Comparison of ENCODE assay signal across 24 cellular contexts in genomic region chr5:41404757-41405156, GRCh38.
DNase-seq lines count a peak whose midpoint lies in the region; ATAC-seq, FAIRE-seq and TF ChIP-seq lines count a peak whose summit lies in the region.
"Had no signal": no experiment of that assay in that cellular context is flagged by ENCODE, and none has a peak within 500 bp of the region (broad histone marks: within the 10 kb centered on the region; RNA-seq: fewer than 3 reads in every experiment).

No MANE protein-coding gene starts in this region.

- no peak for TF ChIP-seq EP300 in A549 (IDR thresholded peaks at IDR 0.05)

- DNase-seq in A549 (ENCODE audit: low read depth in 1 of 2, low spot score in 1 of 2) (no peak), body of pancreas (peak in 1 of 4 donors; percentile 25), heart left ventricle (no peak), iris pigment epithelial cell (ENCODE audit: low read depth) (peak; percentile 32), NCI-H2171 (lab: John Stamatoyannopoulos, UW) (no peak), tibial artery (no peak), medulla oblongata (ENCODE audit: extremely low spot score) (no peak)
- DNase-seq: BE2C; CD4-positive, CD25-positive, alpha-beta regulatory T cell; COR-L47; DMS 273 treated with DMSO at 0.1 percent for 48 hours; DND-41; Karpas-422; MG63; NCI-H1048; NCI-H1436 treated with DMSO at 0.1 percent for 48 hours; NCI-H2029; NCI-H510A; NCI-H774; SIG-M5 had no signal

- H3K36me3 ChIP-seq in body of pancreas (replicated peaks in 1 of 2; ENCODE audit: insufficient read depth in 1 of 2, low read depth in 2 of 2) (no peaks in the 10 kb centered on the region), heart left ventricle (no peaks in the 10 kb centered on the region), tibial artery (no peaks in the 10 kb centered on the region)
- H3K36me3 ChIP-seq: BE2C, HAP-1, MG63 had no signal

- H3K9me3 ChIP-seq in A549 (peaks cover 2% of the 10 kb centered on the region; the same call in 1 of the 3 replicates), body of pancreas (no peaks in the 10 kb centered on the region), heart left ventricle (peaks cover 0 to 7% (median 0%) of the 10 kb centered on the region in 12 donors), tibial artery (peaks cover 0 to 5% (median 0%) of the 10 kb centered on the region in 3 donors)
- H3K9me3 ChIP-seq: BE2C, HAP-1, MG63 had no signal

- FAIRE-seq in A549 (lab: Jason Lieb, UNC) = peak; percentile 54
- FAIRE-seq: G401.6, HTR-8/SVneo had no signal

- H3K4me2 ChIP-seq in A549 = no peak overlapping the region

- no peak for TF ChIP-seq RAD21 in A549 (conservative IDR thresholded peaks at IDR 0.05 in 1 of 2, IDR thresholded peaks at IDR 0.05 in 1 of 2)

- TF ChIP-seq CTCF in A549 (IDR thresholded peaks at IDR 0.05) (no peak), body of pancreas (IDR thresholded peaks at IDR 0.05) (no peak), heart left ventricle (IDR thresholded peaks at IDR 0.05) (no peak), tibial artery (IDR thresholded peaks at IDR 0.05) (no peak)

- H3K27me3 ChIP-seq in body of pancreas (no peaks in the 10 kb centered on the region), heart left ventricle (no peaks in the 10 kb centered on the region), tibial artery (no peaks in the 10 kb centered on the region)
- H3K27me3 ChIP-seq: BE2C, MG63 had no signal

- POLR2A ChIA-PET in A549 (lab: Yijun Ruan, JAX) = no interaction called here

- H3K27ac ChIP-seq in A549 = peak overlapping the region; percentile 85 to 87
- peak overlapping the region in 1 of 4 donors; percentile 39 for H3K27ac ChIP-seq in body of pancreas
- H3K27ac ChIP-seq in heart left ventricle = peak overlapping the region; percentile 15 to 84 (median 76)
- no peak overlapping the region for H3K27ac ChIP-seq in tibial artery

- H3K4me1 ChIP-seq in A549 (peaks cover 61% of the 10 kb centered on the region), body of pancreas (peaks cover 40% of the 10 kb centered on the region), heart left ventricle (peaks cover 0 to 39% (median 11%) of the 10 kb centered on the region in 12 donors), tibial artery (no peaks in the 10 kb centered on the region)
- H3K4me1 ChIP-seq: BE2C, HAP-1 had no signal

- intact Hi-C loops in body of pancreas (cut with DNase I) (no loop called here), heart left ventricle (cut with DNase I) (loop anchor here in 1 of 10 donors (10.0 kb wide), 1 partner anchor 50 kb away; no protein-coding TSS in a partner anchor), tibial artery (cut with DNase I; ENCODE audit: low total_unique reads) (no loop called here)

- no peak overlapping the region for H3K4me3 ChIP-seq in A549
- no peak overlapping the region for H3K4me3 ChIP-seq in body of pancreas
- no peak overlapping the region for H3K4me3 ChIP-seq in heart left ventricle
- no peak overlapping the region for H3K4me3 ChIP-seq in tibial artery
- H3K4me3 ChIP-seq: HAP-1, MG63 had no signal

- TF ChIP-seq POLR2A in A549 (IDR thresholded peaks at IDR 0.05; ENCODE audit: low read length) (no peak), body of pancreas (IDR thresholded peaks at IDR 0.05) (no peak), heart left ventricle (IDR thresholded peaks at IDR 0.05) (no peak)

- CTCF ChIA-PET in A549 (lab: Yijun Ruan, JAX) = no interaction called here

- ATAC-seq in A549 (no peak), body of pancreas (peak; percentile 82), heart left ventricle (peak; percentile 95 to 97 (median 96)), GM19328 (IDR thresholded peaks at IDR 0.05; ENCODE audit: unreplicated experiment) (no peak)

TF ChIP-seq in A549, 52 proteins besides CTCF, POLR2A, EP300 and RAD21:
- no peak for TF ChIP-seq KDM1A (IDR thresholded peaks at IDR 0.05; ENCODE audit: low read depth)
- no peak for TF ChIP-seq CHD4 (IDR thresholded peaks at IDR 0.05; ENCODE audit: borderline replicate concordance)
- TF ChIP-seq ATOH8 (CRISPR knock-in tag; IDR thresholded peaks at IDR 0.05; ENCODE audit: low read depth) = no peak
- no peak for TF ChIP-seq MAX (IDR thresholded peaks at IDR 0.05)
- no peak for TF ChIP-seq TFCP2L1 (CRISPR knock-in tag; IDR thresholded peaks at IDR 0.05)
- TF ChIP-seq ELK1 (IDR thresholded peaks at IDR 0.05; ENCODE audit: low read depth, low read length) = no peak
- no peak for TF ChIP-seq SMC3 (IDR thresholded peaks at IDR 0.05)
- no peak for TF ChIP-seq NR3C1 (IDR thresholded peaks at IDR 0.05)
- no peak for TF ChIP-seq ZFP36 (IDR thresholded peaks at IDR 0.05; ENCODE audit: borderline replicate concordance, partially characterized antibody)
- no peak for TF ChIP-seq EHMT2 (IDR thresholded peaks at IDR 0.05; ENCODE audit: low read depth)
- no peak for TF ChIP-seq E2F6 (IDR thresholded peaks at IDR 0.05; ENCODE audit: borderline replicate concordance, low read depth)
- no peak for TF ChIP-seq RNF2 (IDR thresholded peaks at IDR 0.05; ENCODE audit: borderline replicate concordance, low read depth)
- no peak for TF ChIP-seq POLR2AphosphoS2 (conservative IDR thresholded peaks at IDR 0.05; ENCODE audit: low read length)
- no peak for TF ChIP-seq JUN (IDR thresholded peaks at IDR 0.05)
- no peak for TF ChIP-seq ESRRA (IDR thresholded peaks at IDR 0.05; ENCODE audit: borderline replicate concordance, low read length)
- no peak for TF ChIP-seq CHD2 (IDR thresholded peaks at IDR 0.05; ENCODE audit: low read length, partially characterized antibody)
- TF ChIP-seq BHLHE40 (IDR thresholded peaks at IDR 0.05; ENCODE audit: low read depth, low read length) = no peak
- TF ChIP-seq PBX3 (IDR thresholded peaks at IDR 0.05) = no peak
- TF ChIP-seq SREBF2 (IDR thresholded peaks at IDR 0.05) = no peak
- no peak for TF ChIP-seq ZNF302 (CRISPR knock-in tag; IDR thresholded peaks at IDR 0.05)

Comparison
In these comparisons a context has a peak if more than half of its experiments do, and no peak if none do; other contexts are left out.
1. ATAC-seq: peak in body of pancreas (single experiment) and heart left ventricle (4 of 4); none in A549 (0 of 2) and GM19328 (single experiment).
2. H3K27ac ChIP-seq: peak in A549 (2 of 2) and heart left ventricle (12 of 12); none in tibial artery (0 of 2).